Comparison of ENCODE assay signal across 15 cellular contexts in the genomic region with DNA sequence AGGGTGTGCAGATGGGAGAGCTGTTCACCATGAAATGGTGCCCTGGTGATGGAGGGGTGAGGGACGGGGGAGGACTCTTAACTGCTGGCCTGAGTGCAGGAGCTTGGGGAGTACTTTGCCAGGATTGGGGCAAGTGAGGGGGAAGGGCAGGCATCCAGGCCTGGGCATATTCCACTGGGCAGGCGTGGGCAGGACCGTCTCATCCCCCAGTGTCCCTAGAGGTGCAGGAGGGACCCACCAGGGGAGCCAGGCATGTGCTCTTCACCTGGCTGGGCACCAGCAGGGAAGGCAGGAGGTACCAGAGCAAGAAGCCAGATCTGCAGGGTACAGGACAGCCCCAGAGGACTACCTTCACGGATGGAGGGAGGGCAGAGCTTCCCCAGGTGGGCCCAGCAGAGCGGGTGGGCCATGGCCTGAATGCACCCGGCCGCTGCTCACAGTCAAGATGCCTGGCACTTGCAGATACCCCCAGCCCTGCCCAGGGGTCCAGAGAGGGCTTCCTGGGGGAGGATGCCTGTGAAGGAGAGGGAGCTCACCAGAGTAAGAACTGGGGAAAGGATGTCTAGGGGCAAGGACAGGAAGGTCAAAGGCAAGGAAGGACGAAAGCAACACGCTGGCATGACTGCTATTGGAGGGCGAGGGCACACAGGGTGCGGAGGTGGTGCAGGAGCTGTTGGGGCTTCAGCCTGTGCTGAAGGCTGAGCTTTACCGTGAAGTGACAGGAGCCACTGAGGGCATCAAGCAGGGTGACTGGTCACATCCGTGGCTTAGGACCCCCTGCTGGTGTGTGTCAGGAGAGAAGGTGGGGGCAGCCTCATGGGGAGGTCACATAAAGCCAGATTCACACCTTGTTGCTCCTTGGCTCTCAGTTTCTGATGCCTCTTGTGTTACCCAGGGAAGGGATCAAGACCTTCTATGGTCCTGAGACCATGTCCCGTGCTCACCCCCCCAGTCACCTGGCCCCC.
DNase-seq lines count a peak whose midpoint lies in the region; ATAC-seq and TF ChIP-seq lines count a peak whose summit lies in the region.
"Had no signal": no experiment of that assay in that cellular context is flagged by ENCODE, and none has a peak within 500 bp of the region (broad histone marks: within the 10 kb centered on the region; RNA-seq: fewer than 3 reads in every experiment).

No MANE protein-coding gene starts in this region.

- H3K27ac ChIP-seq in left ventricle myocardium inferior (replicated peaks): no peak overlapping the region
- H3K27ac ChIP-seq: Peyer's patch had no signal

- CTCF ChIA-PET in activated B cell treated with CpG ODN at 0.5 μM for 24 hours (lab: Charles Lee): no interaction called here

- H3K9me3 ChIP-seq in left ventricle myocardium inferior (replicated peaks): peaks cover 2% of the 10 kb centered on the region
- H3K9me3 ChIP-seq: HAP-1, Peyer's patch had no signal

- H3K36me3 ChIP-seq in left ventricle myocardium inferior: no peaks in the 10 kb centered on the region
- H3K36me3 ChIP-seq: HAP-1, Peyer's patch had no signal

- H3K9me3 Mint-ChIP-seq in activated B cell treated with CpG ODN at 0.5 μM for 24 hours (peaks cover 1% of the 10 kb centered on the region), neural crest cell (peaks cover 8% of the 10 kb centered on the region)

- no peak for TF ChIP-seq CTCF in left ventricle myocardium inferior (IDR thresholded peaks at IDR 0.05; ENCODE audit: borderline replicate concordance)
- no peak for TF ChIP-seq CTCF in activated B cell treated with CpG ODN at 0.5 μM for 24 hours (IDR thresholded peaks at IDR 0.05)
- TF ChIP-seq CTCF in neural crest cell (conservative IDR thresholded peaks at IDR 0.05): no peak

- H3K4me3 ChIP-seq in left ventricle myocardium inferior: no peak overlapping the region
- H3K4me3 ChIP-seq: HAP-1, Peyer's patch had no signal

- H3K4me1 ChIP-seq in left ventricle myocardium inferior: peaks cover 8% of the 10 kb centered on the region
- H3K4me1 ChIP-seq: HAP-1, Peyer's patch had no signal

- H3K27ac Mint-ChIP-seq in activated B cell treated with CpG ODN at 0.5 μM for 24 hours (no peak overlapping the region), neural crest cell (ENCODE audit: unreplicated experiment) (peak overlapping the region; percentile 46)

- no peaks in the 10 kb centered on the region for H3K4me1 Mint-ChIP-seq in activated B cell treated with CpG ODN at 0.5 μM for 24 hours
- no peaks in the 10 kb centered on the region for H3K4me1 Mint-ChIP-seq in neural crest cell

- POLR2A ChIA-PET in activated B cell treated with CpG ODN at 0.5 μM for 24 hours (lab: Charles Lee): no interaction called here

- H3K36me3 Mint-ChIP-seq in activated B cell treated with CpG ODN at 0.5 μM for 24 hours (ENCODE audit: low read depth) (no peaks in the 10 kb centered on the region), neural crest cell (ENCODE audit: low read depth) (peaks cover 3% of the 10 kb centered on the region)

- peaks cover 15% of the 10 kb centered on the region for H3K27me3 Mint-ChIP-seq in activated B cell treated with CpG ODN at 0.5 μM for 24 hours
- peaks cover 4% of the 10 kb centered on the region for H3K27me3 Mint-ChIP-seq in neural crest cell (ENCODE audit: low read depth)

- peaks cover 59% of the 10 kb centered on the region for H3K27me3 ChIP-seq in left ventricle myocardium inferior (ENCODE audit: low read depth)

- ATAC-seq in left ventricle myocardium superior (no peak), activated B cell treated with CpG ODN at 0.5 μM for 24 hours (ENCODE audit: low read depth) (no peak), HG03439 (IDR thresholded peaks at IDR 0.05; ENCODE audit: unreplicated experiment) (no peak), HG03442 (IDR thresholded peaks at IDR 0.05; ENCODE audit: unreplicated experiment) (no peak)

- intact Hi-C loops in left ventricle myocardium superior (cut with micrococcal nuclease): no loop called here
- intact Hi-C loops in left ventricle myocardium inferior (cut with micrococcal nuclease): no loop called here
- intact Hi-C loops in activated B cell treated with CpG ODN at 0.5 μM for 24 hours (cut with micrococcal nuclease): no loop called here

- H3K4me3 Mint-ChIP-seq in activated B cell treated with CpG ODN at 0.5 μM for 24 hours: no peak overlapping the region
- no peak overlapping the region for H3K4me3 Mint-ChIP-seq in neural crest cell

- DNase-seq in left ventricle myocardium superior (peak; percentile 12), left ventricle myocardium inferior (no peak), activated B cell treated with CpG ODN at 0.5 μM for 24 hours (peak; percentile 12), neural crest cell (ENCODE audit: low read depth, low spot score) (no peak)
- DNase-seq in activated CD4-positive, alpha-beta T cell treated with anti-CD3 and anti-CD28 coated beads, Interleukin-2, amount 50 U/mL, for 1 hour: no peak
- DNase-seq: ACHN, DMS 273 treated with DMSO at 0.1 percent for 48 hours, MM.1S, NCI-H1105, NCI-H2081, NCI-H446 treated with DMSO at 0.1 percent for 48 hours had no signal

Comparison
In these comparisons a context has a peak if more than half of its experiments do, and no peak if none do; other contexts are left out.
1. DNase-seq: peak in left ventricle myocardium superior (single experiment) and activated B cell treated with CpG ODN at 0.5 μM for 24 hours (single experiment); none in left ventricle myocardium inferior (single experiment), neural crest cell (single experiment) and activated CD4-positive, alpha-beta T cell treated with anti-CD3 and anti-CD28 coated beads, Interleukin-2, amount 50 U/mL, for 1 hour (single experiment).